Comparison of ENCODE assay signal across 36 cellular contexts in genomic region chr4:156786713-156787112, GRCh38.
"Had no signal": no experiment of that assay in that cellular context is flagged by ENCODE, and none has a peak within 500 bp of the region (broad histone marks: within the 10 kb centered on the region; RNA-seq: fewer than 3 reads in every experiment).

No MANE protein-coding gene starts in this region.

- H3K36me3 Mint-ChIP-seq: activated CD4-positive, alpha-beta memory T cell treated with anti-CD3 and anti-CD28 coated beads for 36 hours; activated naive CD4-positive, alpha-beta T cell treated with anti-CD3 and anti-CD28 coated beads, Interleukin-2, amount 50 U/mL, for 72 hours; activated naive CD8-positive, alpha-beta T cell treated with anti-CD3 and anti-CD28 coated beads for 36 hours had no signal

- H3K27me3 ChIP-seq: adrenal gland, body of pancreas, brain microvascular endothelial cell, breast epithelium had no signal

- H3K4me3 ChIP-seq: adrenal gland, body of pancreas, breast epithelium had no signal

- H3K27ac ChIP-seq: adrenal gland, body of pancreas, brain microvascular endothelial cell, breast epithelium, VCaP had no signal

- H3K27ac Mint-ChIP-seq: activated B cell treated with CpG ODN at 0.5 μM for 24 hours; activated CD4-positive, alpha-beta memory T cell treated with anti-CD3 and anti-CD28 coated beads for 36 hours; activated CD4-positive, alpha-beta T cell treated with anti-CD3 and anti-CD28 coated beads, Interleukin-2, amount 10 ng/mL, durations not matched to agents 24 days and 14 days; activated CD8-positive, alpha-beta T cell treated with anti-CD3 and anti-CD28 coated beads for 36 hours; activated naive CD4-positive, alpha-beta T cell treated with anti-CD3 and anti-CD28 coated beads for 36 hours; activated naive CD4-positive, alpha-beta T cell treated with anti-CD3 and anti-CD28 coated beads, Interleukin-2, amount 50 U/mL, for 72 hours; activated naive CD8-positive, alpha-beta T cell treated with anti-CD3 and anti-CD28 coated beads for 36 hours; activated T-cell treated with anti-CD3 and anti-CD28 coated beads, Interleukin-2, amount 50 U/mL, for 72 hours; activated T-helper 1 cell treated with anti-CD3 and anti-CD28 coated beads, Interleukin-12 subunit alpha, Interleukin-12 subunit beta, Interleukin-2, Interleukin-4 antibody, amounts not matched to agents 30 ng/mL and 10 ng/mL and 1 ng/mL, durations not matched to agents 14 hours and 24 hours and 36 hours; activated T-helper 17 cell treated with anti-CD3 and anti-CD28 coated beads, Interleukin-2, amount 50 U/mL, for 72 hours; T-helper 1 cell treated with Interleukin-12 subunit alpha and Interleukin-12 subunit beta and Interleukin-4 antibody, amounts not matched to agents 30 μg/mL and 1 μg/mL, for 36 hours; T-helper 2 cell treated with Interferon-gamma antibody and Interleukin-4, amounts not matched to agents 5 μg/mL and 100 μg/mL, for 36 hours had no signal

- H3K4me1 ChIP-seq: body of pancreas, breast epithelium had no signal

- H3K36me3 ChIP-seq: adrenal gland, brain microvascular endothelial cell, breast epithelium had no signal

- H3K27me3 Mint-ChIP-seq: activated B cell treated with CpG ODN at 0.5 μM for 24 hours; activated CD4-positive, alpha-beta memory T cell treated with anti-CD3 and anti-CD28 coated beads for 36 hours; activated CD4-positive, alpha-beta T cell treated with anti-CD3 and anti-CD28 coated beads, Interleukin-2, amount 10 ng/mL, durations not matched to agents 24 days and 14 days; activated CD8-positive, alpha-beta T cell treated with anti-CD3 and anti-CD28 coated beads for 36 hours; activated naive CD8-positive, alpha-beta T cell treated with anti-CD3 and anti-CD28 coated beads for 36 hours; activated T-helper 17 cell treated with anti-CD3 and anti-CD28 coated beads, Interleukin-2, amount 50 U/mL, for 72 hours had no signal

- ATAC-seq: activated CD8-positive, alpha-beta T cell treated with anti-CD3 and anti-CD28 coated beads for 36 hours; activated naive CD4-positive, alpha-beta T cell treated with anti-CD3 and anti-CD28 coated beads, Interleukin-2, amount 50 U/mL, for 72 hours; activated T-cell treated with anti-CD3 and anti-CD28 coated beads, Interleukin-2, amount 50 U/mL, for 4 hours; activated T-cell treated with anti-CD3 and anti-CD28 coated beads, Interleukin-2, amount 50 U/mL, for 72 hours; activated T-helper 17 cell treated with anti-CD3 and anti-CD28 coated beads, Interleukin-2, amount 50 U/mL, for 72 hours; body of pancreas had no signal

- H3K4me1 Mint-ChIP-seq: activated B cell treated with CpG ODN at 0.5 μM for 24 hours; activated CD4-positive, alpha-beta T cell treated with anti-CD3 and anti-CD28 coated beads, Interleukin-2, amount 10 ng/mL, durations not matched to agents 24 days and 14 days; activated naive CD8-positive, alpha-beta T cell treated with anti-CD3 and anti-CD28 coated beads for 36 hours; activated T-helper 17 cell treated with anti-CD3 and anti-CD28 coated beads, Interleukin-2, amount 50 U/mL, for 72 hours had no signal

- H3K4me3 Mint-ChIP-seq: activated B cell treated with CpG ODN at 0.5 μM for 24 hours; activated CD4-positive, alpha-beta memory T cell treated with anti-CD3 and anti-CD28 coated beads for 36 hours; activated CD4-positive, alpha-beta T cell treated with anti-CD3 and anti-CD28 coated beads, Interleukin-2, amount 10 ng/mL, durations not matched to agents 24 days and 14 days; activated CD8-positive, alpha-beta T cell treated with anti-CD3 and anti-CD28 coated beads for 36 hours; activated naive CD4-positive, alpha-beta T cell treated with anti-CD3 and anti-CD28 coated beads for 36 hours; activated naive CD8-positive, alpha-beta T cell treated with anti-CD3 and anti-CD28 coated beads for 36 hours; activated T-cell treated with anti-CD3 and anti-CD28 coated beads, Interleukin-2, amount 50 U/mL, for 4 hours; activated T-cell treated with anti-CD3 and anti-CD28 coated beads, Interleukin-2, amount 50 U/mL, for 72 hours; activated T-helper 1 cell treated with anti-CD3 and anti-CD28 coated beads, Interleukin-12 subunit alpha, Interleukin-12 subunit beta, Interleukin-2, Interleukin-4 antibody, amounts not matched to agents 30 ng/mL and 10 ng/mL and 1 ng/mL, durations not matched to agents 14 hours and 24 hours and 36 hours; activated T-helper 17 cell treated with anti-CD3 and anti-CD28 coated beads, Interleukin-2, amount 50 U/mL, for 72 hours; T-helper 1 cell treated with Interleukin-12 subunit alpha and Interleukin-12 subunit beta and Interleukin-4 antibody, amounts not matched to agents 30 μg/mL and 1 μg/mL, for 36 hours; T-helper 2 cell treated with Interferon-gamma antibody and Interleukin-4, amounts not matched to agents 5 μg/mL and 100 μg/mL, for 36 hours had no signal

- DNase-seq: activated B cell treated with CpG ODN at 0.5 μM for 24 hours; activated CD4-positive, alpha-beta memory T cell treated with anti-CD3 and anti-CD28 coated beads for 36 hours; activated CD4-positive, alpha-beta T cell treated with anti-CD3 and anti-CD28 coated beads for 4 hours; activated CD4-positive, alpha-beta T cell treated with anti-CD3 and anti-CD28 coated beads, Interleukin-2, amount 10 ng/mL, durations not matched to agents 24 days and 14 days; activated CD4-positive, alpha-beta T cell treated with anti-CD3 and anti-CD28 coated beads, Interleukin-2, amount 50 U/mL, for 1 hour; activated CD4-positive, alpha-beta T cell treated with anti-CD3 and anti-CD28 coated beads, Interleukin-2, amount 50 U/mL, for 4 hours; activated CD4-positive, CD25-positive, alpha-beta regulatory T cell treated with anti-CD3 and anti-CD28 coated beads, Interleukin-2, amount 50 U/mL, for 72 hours; activated CD8-positive, alpha-beta memory T cell treated with anti-CD3 and anti-CD28 coated beads, Interleukin-2, amount 50 U/mL, for 4 hours; activated CD8-positive, alpha-beta T cell treated with anti-CD3 and anti-CD28 coated beads for 36 hours; activated effector memory CD4-positive, alpha-beta T cell treated with anti-CD3 and anti-CD28 coated beads, Interleukin-2, amount 50 U/mL, for 16 hours; activated gamma-delta T cell treated with Interleukin-2 at 50 U/mL for 16 hours; activated naive CD4-positive, alpha-beta T cell; activated naive CD4-positive, alpha-beta T cell treated with anti-CD3 and anti-CD28 coated beads for 36 hours; activated naive CD4-positive, alpha-beta T cell treated with anti-CD3 and anti-CD28 coated beads, Interleukin-2, amount 50 U/mL, for 16 hours; activated naive CD8-positive, alpha-beta T cell treated with anti-CD3 and anti-CD28 coated beads for 36 hours; activated T-cell treated with anti-CD3 and anti-CD28 coated beads for 4 hours; activated T-cell treated with anti-CD3 and anti-CD28 coated beads, Interleukin-2, amount 50 U/mL, for 1 hour; activated T-cell treated with anti-CD3 and anti-CD28 coated beads, Interleukin-2, amount 50 U/mL, for 4 hours; activated T-cell treated with anti-CD3 and anti-CD28 coated beads, Interleukin-2, amount 50 U/mL, for 72 hours; adrenal gland; amniotic stem cell; aorta; body of pancreas; brain microvascular endothelial cell; central memory CD4-positive, alpha-beta T cell; SW 1271; T-helper 1 cell; T-helper 2 cell; T-helper 9 cell had no signal

- H3K9me3 ChIP-seq: adrenal gland, body of pancreas, breast epithelium had no signal

- H3K9me3 Mint-ChIP-seq: activated CD4-positive, alpha-beta T cell treated with anti-CD3 and anti-CD28 coated beads, Interleukin-2, amount 10 ng/mL, durations not matched to agents 24 days and 14 days; activated naive CD4-positive, alpha-beta T cell treated with anti-CD3 and anti-CD28 coated beads for 36 hours; activated naive CD8-positive, alpha-beta T cell treated with anti-CD3 and anti-CD28 coated beads for 36 hours; T-helper 1 cell treated with Interleukin-12 subunit alpha and Interleukin-12 subunit beta and Interleukin-4 antibody, amounts not matched to agents 30 μg/mL and 1 μg/mL, for 36 hours; T-helper 2 cell treated with Interferon-gamma antibody and Interleukin-4, amounts not matched to agents 5 μg/mL and 100 μg/mL, for 36 hours had no signal
